7 cellular contexts compared by ENCODE assay signal in the genomic region with DNA sequence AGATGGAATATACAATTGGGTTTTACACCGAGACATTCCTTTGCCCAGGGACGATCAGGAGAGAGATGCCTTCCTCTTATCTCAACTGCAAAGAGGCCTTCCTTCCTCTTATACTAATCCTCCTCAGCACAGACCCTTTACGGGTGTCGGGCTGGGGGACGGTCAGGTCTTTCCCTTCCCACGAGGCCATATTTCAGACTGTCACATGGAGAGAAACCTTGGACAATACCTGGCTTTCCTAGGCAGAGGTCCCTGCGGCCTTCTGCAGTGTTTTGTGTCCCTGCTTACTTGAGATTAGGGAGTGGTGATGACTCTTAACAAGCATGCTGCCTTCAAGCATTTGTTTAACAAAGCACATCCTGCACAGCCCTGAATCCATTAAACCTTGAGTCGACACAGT. TPM values are rescaled to one million over a fixed set of nuclear protein-coding genes. Genes with fewer than 3 reads are reported as not detected.
"Had no signal": no experiment of that assay in that cellular context is flagged by ENCODE, and none has a peak within 500 bp of the region (broad histone marks: within the 10 kb centered on the region; RNA-seq: fewer than 3 reads in every experiment).

No MANE protein-coding gene starts in this region.

RNA-seq across cellular contexts. Expression of a gene that starts 5.3 kb away (rescaled TPM):
- total RNA-seq: GM23248, GM23338, H1, H4, H7, H9, HFFc6 had no signal
- polyA plus RNA-seq: GM23248, GM23338, H1 had no signal
